In the genomic region with DNA sequence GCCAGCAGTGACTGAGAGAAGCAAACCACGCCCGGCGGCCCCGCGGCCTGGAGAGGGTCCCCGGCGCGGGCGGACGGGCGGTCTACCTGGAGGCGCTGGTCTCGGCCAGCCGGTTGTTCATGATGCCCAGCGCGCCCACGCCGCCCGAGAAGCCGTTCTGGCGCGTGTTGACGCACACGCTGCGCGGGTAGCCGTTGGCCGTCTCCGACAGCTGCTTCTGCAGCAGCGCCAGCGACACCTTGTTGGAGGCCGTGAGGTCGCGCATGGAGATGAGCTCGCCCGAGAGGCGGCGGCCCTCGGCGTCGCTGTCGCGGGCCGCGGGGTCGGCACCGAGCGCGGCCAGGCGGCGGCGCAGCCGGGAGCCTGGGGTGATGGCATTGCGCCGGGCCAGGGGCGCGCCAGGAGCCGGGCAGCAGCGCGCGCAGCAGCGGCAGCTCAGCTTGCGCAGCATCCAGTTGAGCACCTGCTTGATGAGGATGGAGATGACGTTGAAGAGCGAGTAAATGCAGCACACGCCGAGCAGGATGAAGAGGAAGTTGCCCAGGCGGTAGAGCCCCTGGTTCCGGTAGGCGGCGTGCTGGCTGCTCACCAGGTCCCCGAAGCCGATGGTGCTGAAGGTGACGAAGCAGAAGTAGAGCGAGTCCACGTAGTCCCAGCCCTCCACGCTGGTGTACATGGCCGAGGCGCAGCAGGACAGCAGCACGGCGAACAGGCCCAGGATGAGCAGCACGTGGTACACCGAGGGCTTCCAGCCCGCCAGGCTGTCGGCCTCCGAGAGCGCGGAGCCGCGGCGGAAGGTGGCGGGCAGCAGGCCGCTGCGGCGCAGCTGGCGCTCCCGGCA, we compare ENCODE assay signal across 1 cellular context.
TF ChIP-seq lines count a peak whose summit lies in the region.

No MANE protein-coding gene starts in this region.

TF ChIP-seq in GM12878, 131 proteins besides CTCF, POLR2A, EP300 and RAD21 (continued from another document and continues in another):
- TF ChIP-seq, protein P1, sequence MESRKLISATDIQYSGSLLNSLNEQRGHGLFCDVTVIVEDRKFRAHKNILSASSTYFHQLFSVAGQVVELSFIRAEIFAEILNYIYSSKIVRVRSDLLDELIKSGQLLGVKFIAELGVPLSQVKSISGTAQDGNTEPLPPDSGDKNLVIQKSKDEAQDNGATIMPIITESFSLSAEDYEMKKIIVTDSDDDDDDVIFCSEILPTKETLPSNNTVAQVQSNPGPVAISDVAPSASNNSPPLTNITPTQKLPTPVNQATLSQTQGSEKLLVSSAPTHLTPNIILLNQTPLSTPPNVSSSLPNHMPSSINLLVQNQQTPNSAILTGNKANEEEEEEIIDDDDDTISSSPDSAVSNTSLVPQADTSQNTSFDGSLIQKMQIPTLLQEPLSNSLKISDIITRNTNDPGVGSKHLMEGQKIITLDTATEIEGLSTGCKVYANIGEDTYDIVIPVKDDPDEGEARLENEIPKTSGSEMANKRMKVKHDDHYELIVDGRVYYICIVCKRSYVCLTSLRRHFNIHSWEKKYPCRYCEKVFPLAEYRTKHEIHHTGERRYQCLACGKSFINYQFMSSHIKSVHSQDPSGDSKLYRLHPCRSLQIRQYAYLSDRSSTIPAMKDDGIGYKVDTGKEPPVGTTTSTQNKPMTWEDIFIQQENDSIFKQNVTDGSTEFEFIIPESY (IDR thresholded peaks at IDR 0.05), result no peak
- TF ChIP-seq RCOR1 (conservative IDR thresholded peaks at IDR 0.05; ENCODE audit: low read depth, low read length) (no peak), IKZF2 (IDR thresholded peaks at IDR 0.05) (no peak), BMI1 (IDR thresholded peaks at IDR 0.05; ENCODE audit: borderline replicate concordance) (no peak), TCF7 (IDR thresholded peaks at IDR 0.05; ENCODE audit: borderline replicate concordance) (no peak), SREBF2 (IDR thresholded peaks at IDR 0.05; ENCODE audit: low read length) (no peak), NRF1 (conservative IDR thresholded peaks at IDR 0.05; ENCODE audit: low read depth, low read length) (0 out of 2 replicates have a peak, but pooled peaks have one; percentile 15), CHD1 (IDR thresholded peaks at IDR 0.05; ENCODE audit: low read depth, low read length) (no peak), GABPA (IDR thresholded peaks at IDR 0.05; ENCODE audit: low read depth) (peak; percentile 57; the same call in 1 of the 2 replicates), NFIC (IDR thresholded peaks at IDR 0.05; ENCODE audit: low read depth, low read length) (no peak), MYB (IDR thresholded peaks at IDR 0.05; ENCODE audit: borderline replicate concordance, low read depth, low read length) (no peak), KDM1A (IDR thresholded peaks at IDR 0.05; ENCODE audit: borderline replicate concordance) (no peak), KLF5 (IDR thresholded peaks at IDR 0.05; ENCODE audit: partially characterized antibody) (no peak), NR2C1 (IDR thresholded peaks at IDR 0.05) (no peak), RAD51 (IDR thresholded peaks at IDR 0.05) (no peak), SMAD5 (IDR thresholded peaks at IDR 0.05; ENCODE audit: low read depth) (no peak), RFX5 (IDR thresholded peaks at IDR 0.05; ENCODE audit: low read depth, low read length) (no peak), WRNIP1 (IDR thresholded peaks at IDR 0.05; ENCODE audit: borderline replicate concordance, low read depth, low read length) (no peak), ZNF622 (IDR thresholded peaks at IDR 0.05) (no peak), SUZ12 (IDR thresholded peaks at IDR 0.05; ENCODE audit: unreplicated experiment) (no peak), MYC (IDR thresholded peaks at IDR 0.05; ENCODE audit: insufficient read depth, insufficient read length, insufficient replicate concordance, low read length, severe bottlenecking) (peak; percentile 72), MEF2B (IDR thresholded peaks at IDR 0.05; ENCODE audit: partially characterized antibody, poor library complexity, severe bottlenecking) (no peak), JUND (IDR thresholded peaks at IDR 0.05; ENCODE audit: low read depth, low read length) (no peak), SREBF1 (IDR thresholded peaks at IDR 0.05; ENCODE audit: low read length) (no peak), CREB1 (IDR thresholded peaks at IDR 0.05; ENCODE audit: low read depth) (peak; percentile 43; the same call in 1 of the 2 replicates), ZSCAN29 (IDR thresholded peaks at IDR 0.05) (no peak), IRF4 (IDR thresholded peaks at IDR 0.05; ENCODE audit: low read depth, low read length) (no peak)
- TF ChIP-seq, protein P2, sequence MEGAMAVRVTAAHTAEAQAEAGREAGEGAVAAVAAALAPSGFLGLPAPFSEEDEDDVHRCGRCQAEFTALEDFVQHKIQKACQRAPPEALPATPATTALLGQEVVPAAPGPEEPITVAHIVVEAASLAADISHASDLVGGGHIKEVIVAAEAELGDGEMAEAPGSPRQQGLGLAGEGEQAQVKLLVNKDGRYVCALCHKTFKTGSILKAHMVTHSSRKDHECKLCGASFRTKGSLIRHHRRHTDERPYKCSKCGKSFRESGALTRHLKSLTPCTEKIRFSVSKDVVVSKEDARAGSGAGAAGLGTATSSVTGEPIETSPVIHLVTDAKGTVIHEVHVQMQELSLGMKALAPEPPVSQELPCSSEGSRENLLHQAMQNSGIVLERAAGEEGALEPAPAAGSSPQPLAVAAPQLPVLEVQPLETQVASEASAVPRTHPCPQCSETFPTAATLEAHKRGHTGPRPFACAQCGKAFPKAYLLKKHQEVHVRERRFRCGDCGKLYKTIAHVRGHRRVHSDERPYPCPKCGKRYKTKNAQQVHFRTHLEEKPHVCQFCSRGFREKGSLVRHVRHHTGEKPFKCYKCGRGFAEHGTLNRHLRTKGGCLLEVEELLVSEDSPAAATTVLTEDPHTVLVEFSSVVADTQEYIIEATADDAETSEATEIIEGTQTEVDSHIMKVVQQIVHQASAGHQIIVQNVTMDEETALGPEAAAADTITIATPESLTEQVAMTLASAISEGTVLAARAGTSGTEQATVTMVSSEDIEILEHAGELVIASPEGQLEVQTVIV (IDR thresholded peaks at IDR 0.05; ENCODE audit: borderline replicate concordance, partially characterized antibody), result no peak
- TF ChIP-seq, protein P3, sequence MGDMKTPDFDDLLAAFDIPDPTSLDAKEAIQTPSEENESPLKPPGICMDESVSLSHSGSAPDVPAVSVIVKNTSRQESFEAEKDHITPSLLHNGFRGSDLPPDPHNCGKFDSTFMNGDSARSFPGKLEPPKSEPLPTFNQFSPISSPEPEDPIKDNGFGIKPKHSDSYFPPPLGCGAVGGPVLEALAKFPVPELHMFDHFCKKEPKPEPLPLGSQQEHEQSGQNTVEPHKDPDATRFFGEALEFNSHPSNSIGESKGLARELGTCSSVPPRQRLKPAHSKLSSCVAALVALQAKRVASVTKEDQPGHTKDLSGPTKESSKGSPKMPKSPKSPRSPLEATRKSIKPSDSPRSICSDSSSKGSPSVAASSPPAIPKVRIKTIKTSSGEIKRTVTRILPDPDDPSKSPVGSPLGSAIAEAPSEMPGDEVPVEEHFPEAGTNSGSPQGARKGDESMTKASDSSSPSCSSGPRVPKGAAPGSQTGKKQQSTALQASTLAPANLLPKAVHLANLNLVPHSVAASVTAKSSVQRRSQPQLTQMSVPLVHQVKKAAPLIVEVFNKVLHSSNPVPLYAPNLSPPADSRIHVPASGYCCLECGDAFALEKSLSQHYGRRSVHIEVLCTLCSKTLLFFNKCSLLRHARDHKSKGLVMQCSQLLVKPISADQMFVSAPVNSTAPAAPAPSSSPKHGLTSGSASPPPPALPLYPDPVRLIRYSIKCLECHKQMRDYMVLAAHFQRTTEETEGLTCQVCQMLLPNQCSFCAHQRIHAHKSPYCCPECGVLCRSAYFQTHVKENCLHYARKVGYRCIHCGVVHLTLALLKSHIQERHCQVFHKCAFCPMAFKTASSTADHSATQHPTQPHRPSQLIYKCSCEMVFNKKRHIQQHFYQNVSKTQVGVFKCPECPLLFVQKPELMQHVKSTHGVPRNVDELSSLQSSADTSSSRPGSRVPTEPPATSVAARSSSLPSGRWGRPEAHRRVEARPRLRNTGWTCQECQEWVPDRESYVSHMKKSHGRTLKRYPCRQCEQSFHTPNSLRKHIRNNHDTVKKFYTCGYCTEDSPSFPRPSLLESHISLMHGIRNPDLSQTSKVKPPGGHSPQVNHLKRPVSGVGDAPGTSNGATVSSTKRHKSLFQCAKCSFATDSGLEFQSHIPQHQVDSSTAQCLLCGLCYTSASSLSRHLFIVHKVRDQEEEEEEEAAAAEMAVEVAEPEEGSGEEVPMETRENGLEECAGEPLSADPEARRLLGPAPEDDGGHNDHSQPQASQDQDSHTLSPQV (IDR thresholded peaks at IDR 0.05), result no peak
- TF ChIP-seq, protein P4, sequence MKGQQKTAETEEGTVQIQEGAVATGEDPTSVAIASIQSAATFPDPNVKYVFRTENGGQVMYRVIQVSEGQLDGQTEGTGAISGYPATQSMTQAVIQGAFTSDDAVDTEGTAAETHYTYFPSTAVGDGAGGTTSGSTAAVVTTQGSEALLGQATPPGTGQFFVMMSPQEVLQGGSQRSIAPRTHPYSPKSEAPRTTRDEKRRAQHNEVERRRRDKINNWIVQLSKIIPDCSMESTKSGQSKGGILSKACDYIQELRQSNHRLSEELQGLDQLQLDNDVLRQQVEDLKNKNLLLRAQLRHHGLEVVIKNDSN (IDR thresholded peaks at IDR 0.05; ENCODE audit: borderline replicate concordance, extremely low read length, insufficient read depth, low read depth, low read length), result peak; percentile 77
- TF ChIP-seq, protein P5, sequence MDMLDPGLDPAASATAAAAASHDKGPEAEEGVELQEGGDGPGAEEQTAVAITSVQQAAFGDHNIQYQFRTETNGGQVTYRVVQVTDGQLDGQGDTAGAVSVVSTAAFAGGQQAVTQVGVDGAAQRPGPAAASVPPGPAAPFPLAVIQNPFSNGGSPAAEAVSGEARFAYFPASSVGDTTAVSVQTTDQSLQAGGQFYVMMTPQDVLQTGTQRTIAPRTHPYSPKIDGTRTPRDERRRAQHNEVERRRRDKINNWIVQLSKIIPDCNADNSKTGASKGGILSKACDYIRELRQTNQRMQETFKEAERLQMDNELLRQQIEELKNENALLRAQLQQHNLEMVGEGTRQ (IDR thresholded peaks at IDR 0.05; ENCODE audit: borderline replicate concordance, low read depth, low read length), result no peak
- TF ChIP-seq, protein P6, sequence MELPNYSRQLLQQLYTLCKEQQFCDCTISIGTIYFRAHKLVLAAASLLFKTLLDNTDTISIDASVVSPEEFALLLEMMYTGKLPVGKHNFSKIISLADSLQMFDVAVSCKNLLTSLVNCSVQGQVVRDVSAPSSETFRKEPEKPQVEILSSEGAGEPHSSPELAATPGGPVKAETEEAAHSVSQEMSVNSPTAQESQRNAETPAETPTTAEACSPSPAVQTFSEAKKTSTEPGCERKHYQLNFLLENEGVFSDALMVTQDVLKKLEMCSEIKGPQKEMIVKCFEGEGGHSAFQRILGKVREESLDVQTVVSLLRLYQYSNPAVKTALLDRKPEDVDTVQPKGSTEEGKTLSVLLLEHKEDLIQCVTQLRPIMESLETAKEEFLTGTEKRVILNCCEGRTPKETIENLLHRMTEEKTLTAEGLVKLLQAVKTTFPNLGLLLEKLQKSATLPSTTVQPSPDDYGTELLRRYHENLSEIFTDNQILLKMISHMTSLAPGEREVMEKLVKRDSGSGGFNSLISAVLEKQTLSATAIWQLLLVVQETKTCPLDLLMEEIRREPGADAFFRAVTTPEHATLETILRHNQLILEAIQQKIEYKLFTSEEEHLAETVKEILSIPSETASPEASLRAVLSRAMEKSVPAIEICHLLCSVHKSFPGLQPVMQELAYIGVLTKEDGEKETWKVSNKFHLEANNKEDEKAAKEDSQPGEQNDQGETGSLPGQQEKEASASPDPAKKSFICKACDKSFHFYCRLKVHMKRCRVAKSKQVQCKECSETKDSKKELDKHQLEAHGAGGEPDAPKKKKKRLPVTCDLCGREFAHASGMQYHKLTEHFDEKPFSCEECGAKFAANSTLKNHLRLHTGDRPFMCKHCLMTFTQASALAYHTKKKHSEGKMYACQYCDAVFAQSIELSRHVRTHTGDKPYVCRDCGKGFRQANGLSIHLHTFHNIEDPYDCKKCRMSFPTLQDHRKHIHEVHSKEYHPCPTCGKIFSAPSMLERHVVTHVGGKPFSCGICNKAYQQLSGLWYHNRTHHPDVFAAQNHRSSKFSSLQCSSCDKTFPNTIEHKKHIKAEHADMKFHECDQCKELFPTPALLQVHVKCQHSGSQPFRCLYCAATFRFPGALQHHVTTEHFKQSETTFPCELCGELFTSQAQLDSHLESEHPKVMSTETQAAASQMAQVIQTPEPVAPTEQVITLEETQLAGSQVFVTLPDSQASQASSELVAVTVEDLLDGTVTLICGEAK (IDR thresholded peaks at IDR 0.05; ENCODE audit: borderline replicate concordance), result no peak
- TF ChIP-seq, protein P7, sequence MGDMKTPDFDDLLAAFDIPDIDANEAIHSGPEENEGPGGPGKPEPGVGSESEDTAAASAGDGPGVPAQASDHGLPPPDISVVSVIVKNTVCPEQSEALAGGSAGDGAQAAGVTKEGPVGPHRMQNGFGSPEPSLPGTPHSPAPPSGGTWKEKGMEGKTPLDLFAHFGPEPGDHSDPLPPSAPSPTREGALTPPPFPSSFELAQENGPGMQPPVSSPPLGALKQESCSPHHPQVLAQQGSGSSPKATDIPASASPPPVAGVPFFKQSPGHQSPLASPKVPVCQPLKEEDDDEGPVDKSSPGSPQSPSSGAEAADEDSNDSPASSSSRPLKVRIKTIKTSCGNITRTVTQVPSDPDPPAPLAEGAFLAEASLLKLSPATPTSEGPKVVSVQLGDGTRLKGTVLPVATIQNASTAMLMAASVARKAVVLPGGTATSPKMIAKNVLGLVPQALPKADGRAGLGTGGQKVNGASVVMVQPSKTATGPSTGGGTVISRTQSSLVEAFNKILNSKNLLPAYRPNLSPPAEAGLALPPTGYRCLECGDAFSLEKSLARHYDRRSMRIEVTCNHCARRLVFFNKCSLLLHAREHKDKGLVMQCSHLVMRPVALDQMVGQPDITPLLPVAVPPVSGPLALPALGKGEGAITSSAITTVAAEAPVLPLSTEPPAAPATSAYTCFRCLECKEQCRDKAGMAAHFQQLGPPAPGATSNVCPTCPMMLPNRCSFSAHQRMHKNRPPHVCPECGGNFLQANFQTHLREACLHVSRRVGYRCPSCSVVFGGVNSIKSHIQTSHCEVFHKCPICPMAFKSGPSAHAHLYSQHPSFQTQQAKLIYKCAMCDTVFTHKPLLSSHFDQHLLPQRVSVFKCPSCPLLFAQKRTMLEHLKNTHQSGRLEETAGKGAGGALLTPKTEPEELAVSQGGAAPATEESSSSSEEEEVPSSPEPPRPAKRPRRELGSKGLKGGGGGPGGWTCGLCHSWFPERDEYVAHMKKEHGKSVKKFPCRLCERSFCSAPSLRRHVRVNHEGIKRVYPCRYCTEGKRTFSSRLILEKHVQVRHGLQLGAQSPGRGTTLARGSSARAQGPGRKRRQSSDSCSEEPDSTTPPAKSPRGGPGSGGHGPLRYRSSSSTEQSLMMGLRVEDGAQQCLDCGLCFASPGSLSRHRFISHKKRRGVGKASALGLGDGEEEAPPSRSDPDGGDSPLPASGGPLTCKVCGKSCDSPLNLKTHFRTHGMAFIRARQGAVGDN (IDR thresholded peaks at IDR 0.05), result peak; percentile 53; the same call in 1 of the 2 replicates
